8 cellular contexts compared by ENCODE assay signal in the genomic region with DNA sequence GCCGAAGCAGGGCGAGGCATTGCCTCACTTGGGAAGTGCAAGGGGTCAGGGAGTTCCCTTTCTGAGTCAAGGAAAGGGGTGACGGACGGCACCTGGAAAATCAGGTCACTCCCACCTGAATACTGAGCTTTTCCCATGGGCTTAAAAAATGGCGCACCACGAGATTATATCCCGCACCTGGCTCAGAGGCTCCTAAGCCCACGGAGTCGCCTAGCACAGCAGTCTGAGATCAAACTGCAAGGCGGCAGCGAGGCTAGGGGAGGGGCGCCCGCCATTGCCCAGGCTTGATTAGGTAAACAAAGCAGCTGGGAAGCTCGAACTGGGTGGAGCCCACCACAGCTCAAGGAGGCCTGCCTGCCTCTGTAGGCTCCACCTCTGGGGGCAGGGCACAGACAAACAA.
A peak's percentile ranks its signal among the peaks of the same experiment; 100 is the strongest.
DNase-seq lines count a peak whose midpoint lies in the region; ATAC-seq, FAIRE-seq and TF ChIP-seq lines count a peak whose summit lies in the region.
"Not testable (repeated sequence)": the region's sequence is repeated elsewhere in the genome, so short reads cannot be mapped to it uniquely, and the experiment has no call there.

No MANE protein-coding gene starts in this region.

- not testable (repeated sequence) for H3K27me3 Mint-ChIP-seq in glutamatergic neuron (ENCODE audit: unreplicated experiment); neural crest cell (ENCODE audit: low read depth)

- H2AFZ ChIP-seq in H1 (ENCODE audit: low read length), result not testable (repeated sequence)

- H2BK12ac ChIP-seq in H1 (ENCODE audit: low read depth, low read length), result not testable (repeated sequence)

- H3K79me2 ChIP-seq in H1 (ENCODE audit: control insufficient read depth in 1 of 2, insufficient read depth in 2 of 2, low read length in 2 of 2), result not testable (repeated sequence)

- TF ChIP-seq CTCF in A549 (IDR thresholded peaks at IDR 0.05); astrocyte of the cerebellum (IDR thresholded peaks at IDR 0.05; ENCODE audit: low read depth, low read length, missing control alignments); H1 (IDR thresholded peaks at IDR 0.05; ENCODE audit: control extremely low read depth in 1 of 3, insufficient read depth in 1 of 3, low read depth in 1 of 3, low read length in 3 of 3); glutamatergic neuron (IDR thresholded peaks at IDR 0.05; ENCODE audit: partially characterized antibody, unreplicated experiment); neural crest cell (conservative IDR thresholded peaks at IDR 0.05): not testable (repeated sequence)

- H3K18ac ChIP-seq in H1 (ENCODE audit: extremely low read depth, low read length), result peak overlapping the region; percentile 62; the same call in 1 of the 2 replicates

- not testable (repeated sequence) for H2BK5ac ChIP-seq in H1 (ENCODE audit: low read depth, low read length)

- not testable (repeated sequence) for H3K56ac ChIP-seq in H1 (replicated peaks; ENCODE audit: insufficient read length, low read depth, low read length)

- not testable (repeated sequence) for ATAC-seq in A549

- not testable (repeated sequence) for H3K4me1 Mint-ChIP-seq in glutamatergic neuron (ENCODE audit: low read depth, unreplicated experiment); neural crest cell

- H4K91ac ChIP-seq in H1 (replicated peaks; ENCODE audit: insufficient read length, low read length), result not testable (repeated sequence)

- not testable (repeated sequence) for H3K9me3 Mint-ChIP-seq in glutamatergic neuron (ENCODE audit: unreplicated experiment); neural crest cell

- in situ Hi-C loops in astrocyte of the cerebellum (cut with HindIII; ENCODE audit: low sequenced_read_pairs), result not testable (repeated sequence)

- peak overlapping the region; percentile 47 for H3K4me2 ChIP-seq in A549
- H3K4me2 ChIP-seq in H1 (ENCODE audit: insufficient read depth in 1 of 2, low read depth in 2 of 2, low read length in 2 of 2), result not testable (repeated sequence)

- H4K20me1 ChIP-seq in H1 (replicated peaks in 1 of 2; ENCODE audit: control insufficient read depth in 1 of 2, insufficient read depth in 2 of 2, low read length in 2 of 2), result not testable (repeated sequence)

- POLR2A ChIA-PET in A549 (lab: Yijun Ruan, JAX), result not testable (repeated sequence)
- POLR2A ChIA-PET in H1 (lab: Charles Lee; ENCODE audit: partially characterized antibody), result interaction anchor here (1.1 to 1.6 kb wide), 3 partner anchors 12 to 302 kb away, joined by 3 to 4 read pairs (median 4); a partner anchor contains a TSS

- not testable (repeated sequence) for H3K36me3 ChIP-seq in H7 (replicated peaks; ENCODE audit: control insufficient read depth, insufficient read depth, low read length); H1 (ENCODE audit: control insufficient read depth in 2 of 4, insufficient read depth in 4 of 4, low read length in 3 of 4); iPS-18a (ENCODE audit: control insufficient read depth, low read depth, low read length)

- H3K79me1 ChIP-seq in H1 (ENCODE audit: low read depth, low read length), result not testable (repeated sequence)

- not testable (repeated sequence) for H3K9ac ChIP-seq in H1 (replicated peaks in 1 of 4; ENCODE audit: extremely low read depth in 1 of 4, low read depth in 3 of 4, low read length in 3 of 4)
- peak overlapping the region; percentile 50 for H3K9ac ChIP-seq in iPS-18a (ENCODE audit: low read length)

- not testable (repeated sequence) for H4K5ac ChIP-seq in H1 (ENCODE audit: insufficient read length, low read depth, low read length)

- WGBS in A549 (ENCODE audit: missing lambda C conversion rate), result 0% methylated on average over 7 of the region's 14 CpGs
- 64% methylated on average over 11 of the region's 14 CpGs; no CpG with 5 or more reads in 1 of the 2 experiments for WGBS in H1 (ENCODE audit: extremely low coverage in 1 of 2, insufficient coverage in 1 of 2, insufficient read length in 1 of 2, insufficient replicate concordance in 2 of 2, low coverage in 1 of 2, low lambda C conversion rate in 2 of 2, missing lambda C conversion rate in 1 of 2), 2 experiments

- not testable (repeated sequence) for H3K4me1 ChIP-seq in A549; H1 (replicated peaks in 1 of 4; ENCODE audit: control insufficient read depth in 3 of 4, insufficient read depth in 4 of 4, low read length in 3 of 4); iPS-18a (ENCODE audit: control insufficient read depth, low read depth, low read length)

- not testable (repeated sequence) for DNase-seq in A549 (ENCODE audit: low read depth in 1 of 2, low spot score in 1 of 2); H7; astrocyte of the cerebellum (ENCODE audit: low read depth); glutamatergic neuron; neural crest cell (ENCODE audit: low read depth, low spot score)
- DNase-seq in NCI-H748 (lab: John Stamatoyannopoulos, UW; ENCODE audit: unreplicated experiment) (peak; percentile 9), H1 (ENCODE audit: low read depth in 1 of 2, low spot score in 2 of 2) (peak in 1 of 2 experiments; percentile 62)

- H4K8ac ChIP-seq in H1 (ENCODE audit: extremely low read depth, insufficient read depth, low read length), result not testable (repeated sequence)

- H2BK15ac ChIP-seq in H1 (ENCODE audit: low read length), result not testable (repeated sequence)

- not testable (repeated sequence) for H3K14ac ChIP-seq in H1 (ENCODE audit: insufficient read length)

- H3K4me3 Mint-ChIP-seq in glutamatergic neuron (ENCODE audit: unreplicated experiment), result peak overlapping the region; percentile 82
- peak overlapping the region; percentile 61 for H3K4me3 Mint-ChIP-seq in neural crest cell

- H3K4me3 ChIP-seq in A549, result not testable (repeated sequence)
- peak overlapping the region; percentile 49 for H3K4me3 ChIP-seq in H7 (ENCODE audit: insufficient read depth, low read depth, low read length)
- peak overlapping the region; percentile 21 for H3K4me3 ChIP-seq in astrocyte of the cerebellum (ENCODE audit: low read depth, low read length)
- H3K4me3 ChIP-seq in H1 (ENCODE audit: extremely low read depth in 1 of 4, insufficient read depth in 2 of 4, low read depth in 3 of 4, low read length in 4 of 4), result peak overlapping the region in 1 of 4 experiments; percentile 35; a peak in 2 of 8 replicates
- peak overlapping the region; percentile 61 for H3K4me3 ChIP-seq in iPS-18a (ENCODE audit: low read length)

- H2BK20ac ChIP-seq in H1 (ENCODE audit: low read length), result not testable (repeated sequence)

- not testable (repeated sequence) for TF ChIP-seq EP300 in A549 (IDR thresholded peaks at IDR 0.05); H1 (IDR thresholded peaks at IDR 0.05; ENCODE audit: borderline replicate concordance in 1 of 2, low read depth in 2 of 2, low read length in 2 of 2)

- not testable (repeated sequence) for FAIRE-seq in A549 (lab: Jason Lieb, UNC); H1 (lab: Jason Lieb, UNC)

- H3K27ac Mint-ChIP-seq in glutamatergic neuron (ENCODE audit: unreplicated experiment), result not testable (repeated sequence)
- H3K27ac Mint-ChIP-seq in neural crest cell (ENCODE audit: unreplicated experiment), result peak overlapping the region; percentile 67

- not testable (repeated sequence) for H3K4ac ChIP-seq in H1 (replicated peaks; ENCODE audit: insufficient read length, low read depth, low read length)

- not testable (repeated sequence) for H3K27ac ChIP-seq in A549; H1 (ENCODE audit: low read depth, low read length); iPS-18a (ENCODE audit: low read length)

- H2AK5ac ChIP-seq in H1 (ENCODE audit: low read depth, low read length), result not testable (repeated sequence)

- not testable (repeated sequence) for H3K23ac ChIP-seq in H1 (ENCODE audit: insufficient read length)

- not testable (repeated sequence) for H3K23me2 ChIP-seq in H1 (ENCODE audit: low read depth, low read length)

- not testable (repeated sequence) for H3K27me3 ChIP-seq in H7 (ENCODE audit: control insufficient read depth, insufficient read depth, low read length); H1 (replicated peaks in 1 of 4; ENCODE audit: control insufficient read depth in 3 of 4, extremely low read depth in 1 of 4, insufficient read depth in 3 of 4, low read length in 3 of 4); iPS-18a (ENCODE audit: control insufficient read depth, insufficient read depth, low read length)

- H2BK120ac ChIP-seq in H1 (replicated peaks; ENCODE audit: low read depth, low read length), result not testable (repeated sequence)

- not testable (repeated sequence) for TF ChIP-seq POLR2A in A549 (IDR thresholded peaks at IDR 0.05; ENCODE audit: low read length); H1 (IDR thresholded peaks at IDR 0.05; ENCODE audit: control extremely low read depth in 1 of 2, low read depth in 2 of 2, low read length in 2 of 2)

- TF ChIP-seq RAD21 in A549 (conservative IDR thresholded peaks at IDR 0.05 in 1 of 2, IDR thresholded peaks at IDR 0.05 in 1 of 2); H1 (IDR thresholded peaks at IDR 0.05 in 1 of 2, conservative IDR thresholded peaks at IDR 0.05 in 1 of 2; ENCODE audit: low read depth in 2 of 2, low read length in 2 of 2): not testable (repeated sequence)

- H3K36me3 Mint-ChIP-seq in glutamatergic neuron (ENCODE audit: unreplicated experiment); neural crest cell (ENCODE audit: low read depth): not testable (repeated sequence)

- H3K9me3 ChIP-seq in A549; H1 (ENCODE audit: insufficient read depth in 2 of 2, low read depth in 1 of 2, low read length in 1 of 2); iPS-18a (ENCODE audit: control insufficient read depth, low read depth, low read length): not testable (repeated sequence)

- CTCF ChIA-PET in A549 (lab: Yijun Ruan, JAX), result not testable (repeated sequence)
- CTCF ChIA-PET in H1 (lab: Charles Lee; ENCODE audit: partially characterized antibody), result interaction anchor here (1.1 to 2.2 kb wide), 4 partner anchors 11 to 304 kb away, joined by 4 to 5 read pairs (median 4); no protein-coding TSS in a partner anchor
